11 cellular contexts compared by ENCODE assay signal in genomic region chr1:171645553-171646336, GRCh38. TPM values are rescaled to one million over a fixed set of nuclear protein-coding genes. Genes with fewer than 3 reads are reported as not detected.
DNase-seq lines count a peak whose midpoint lies in the region; ATAC-seq and TF ChIP-seq lines count a peak whose summit lies in the region.
"Had no signal": no experiment of that assay in that cellular context is flagged by ENCODE, and none has a peak within 500 bp of the region (broad histone marks: within the 10 kb centered on the region; RNA-seq: fewer than 3 reads in every experiment).

No MANE protein-coding gene starts in this region.

- H3K4me1 Mint-ChIP-seq in nephron progenitor cell = peaks cover 16% of the 10 kb centered on the region

- no peaks in the 10 kb centered on the region for H3K36me3 Mint-ChIP-seq in nephron progenitor cell (ENCODE audit: low read depth)
- H3K36me3 Mint-ChIP-seq: CD14-positive monocyte had no signal

- H4K20me1 ChIP-seq in PC-3 (ENCODE audit: low read length) = no peaks in the 10 kb centered on the region

- no peaks in the 10 kb centered on the region for H3F3A ChIP-seq in PC-3 (ENCODE audit: low read length, unreplicated experiment)

- no peaks in the 10 kb centered on the region for H3K79me2 ChIP-seq in PC-3 (ENCODE audit: low read length)

- H3K9me3 Mint-ChIP-seq in nephron progenitor cell = no peaks in the 10 kb centered on the region
- H3K9me3 Mint-ChIP-seq: activated CD4-positive, alpha-beta T cell treated with anti-CD3 and anti-CD28 coated beads, Interleukin-2, amount 10 ng/mL, durations not matched to agents 24 days and 14 days; CD14-positive monocyte had no signal

- peak; percentile 1; the same call in 1 of the 2 replicates for ATAC-seq in PC-3
- ATAC-seq in GM18502 (IDR thresholded peaks at IDR 0.05; ENCODE audit: poor library complexity, unreplicated experiment) = no peak

- POLR2A ChIA-PET in PC-3 (lab: Charles Lee; ENCODE audit: unreplicated experiment) = interaction anchor here (0.5 kb wide), 1 partner anchor 98 kb away, joined by 3 read pairs; no protein-coding TSS in a partner anchor

- H3K27me3 Mint-ChIP-seq in nephron progenitor cell (ENCODE audit: low read depth, poor library complexity) = no peaks in the 10 kb centered on the region

- H3K9ac ChIP-seq in PC-3 (ENCODE audit: low read length) = no peak overlapping the region

- H3K36me3 ChIP-seq in PC-3 (ENCODE audit: low read depth, low read length) = no peaks in the 10 kb centered on the region

- peak overlapping the region; percentile 84 for H3K27ac Mint-ChIP-seq in nephron progenitor cell
- H3K27ac Mint-ChIP-seq: activated CD4-positive, alpha-beta T cell treated with anti-CD3 and anti-CD28 coated beads, Interleukin-2, amount 10 ng/mL, durations not matched to agents 24 days and 14 days; CD14-positive monocyte had no signal

- no peak overlapping the region for H3K27ac ChIP-seq in PC-3 (ENCODE audit: low read length)

- no peaks in the 10 kb centered on the region for H3K9me2 ChIP-seq in PC-3 (replicated peaks; ENCODE audit: low read length)

- no peak overlapping the region for H3K4me3 Mint-ChIP-seq in nephron progenitor cell
- H3K4me3 Mint-ChIP-seq: activated CD4-positive, alpha-beta T cell treated with anti-CD3 and anti-CD28 coated beads, Interleukin-2, amount 10 ng/mL, durations not matched to agents 24 days and 14 days had no signal

- peak overlapping the region; percentile 72 for H2AFZ ChIP-seq in PC-3 (ENCODE audit: low read length)

- no peaks in the 10 kb centered on the region for H3K4me1 ChIP-seq in PC-3 (ENCODE audit: insufficient read depth, low read length)

- no peaks in the 10 kb centered on the region for H3K9me3 ChIP-seq in PC-3 (ENCODE audit: low read length)

- intact Hi-C loops in PC-3 (cut with micrococcal nuclease) = loop anchor here (1.0 to 10.0 kb wide), 7 partner anchors 61 to 749 kb away; partner anchors contain the start of gene METTL13

- H3K4me3 ChIP-seq in PC-3 (ENCODE audit: low read length) = no peak overlapping the region

- DNase-seq in Ammon's horn (ENCODE audit: low spot score) (peak; percentile 57), PC-3 (no peak), fibroblast of the conjunctiva (ENCODE audit: low read depth) (peak; percentile 49), nephron progenitor cell (no peak), NK-92 (lab: John Stamatoyannopoulos, UW; ENCODE audit: unreplicated experiment) (no peak), HUDEP-2 (lab: John Stamatoyannopoulos, UW; ENCODE audit: unreplicated experiment in 76 of 76) (no peak), GM13976 (ENCODE audit: low spot score) (no peak)

- BruUV-seq in PC-3 (replicated peaks; lab: Mats Ljungman, UMichigan) = no TSS peak

- CTCF ChIA-PET in PC-3 (lab: Charles Lee) = interaction anchor here (0.6 to 2.1 kb wide), 14 partner anchors 9 to 754 kb away, joined by 3 to 75 read pairs (median 4); partner anchors contain the start of gene METTL13

- in situ Hi-C loops in GM13976 (cut with MboI; ENCODE audit: low sequenced_read_pairs, unreplicated experiment) = no loop called here

- H3K4me2 ChIP-seq in PC-3 (ENCODE audit: low read length) = no peak overlapping the region

- H3K27me3 ChIP-seq in PC-3 (ENCODE audit: low read length) = peaks cover 16% of the 10 kb centered on the region
- H3K27me3 ChIP-seq: dorsolateral prefrontal cortex had no signal

- TF ChIP-seq CTCF in PC-3 (conservative IDR thresholded peaks at IDR 0.05; ENCODE audit: low read depth, low read length) (no peak), nephron progenitor cell (IDR thresholded peaks at IDR 0.05) (no peak), GM13976 (IDR thresholded peaks at IDR 0.05; ENCODE audit: borderline replicate concordance, control extremely low read depth, extremely low read depth, insufficient read depth, missing control alignments) (no peak)

RNA-seq across cellular contexts. Expression of gene MYOC, which starts 6.7 kb away (rescaled TPM):
- not detected in 2 replicates for total RNA-seq in PC-3 (2014; rRNA removed)
- total RNA-seq: activated CD4-positive, alpha-beta T cell treated with anti-CD3 and anti-CD28 coated beads, Interleukin-2, amount 10 ng/mL, durations not matched to agents 24 days and 14 days had no signal

RNA-seq across cellular contexts. Expression of gene MYOCOS, which starts 23.7 kb away (rescaled TPM):
- not detected in 2 replicates for total RNA-seq in PC-3 (2014; rRNA removed)
- total RNA-seq: activated CD4-positive, alpha-beta T cell treated with anti-CD3 and anti-CD28 coated beads, Interleukin-2, amount 10 ng/mL, durations not matched to agents 24 days and 14 days had no signal

Comparison
In these comparisons a context has a peak if more than half of its experiments do, and no peak if none do; other contexts are left out.
1. DNase-seq: peak in Ammon's horn (single experiment) and fibroblast of the conjunctiva (single experiment); none in PC-3 (single experiment), nephron progenitor cell (single experiment), NK-92 (single experiment), HUDEP-2 (0 of 76) and GM13976 (single experiment).